Comparison of ENCODE assay signal across 28 cellular contexts in genomic region chr2:215856080-215856479, GRCh38.
"Had no signal": no experiment of that assay in that cellular context is flagged by ENCODE, and none has a peak within 500 bp of the region (broad histone marks: within the 10 kb centered on the region; RNA-seq: fewer than 3 reads in every experiment).

No MANE protein-coding gene starts in this region.

- H3K36me3 Mint-ChIP-seq: stimulated activated effector memory CD8-positive, alpha-beta T cell treated with anti-CD3 and anti-CD28 coated beads, Interleukin-12 subunit alpha, Interleukin-12 subunit beta, amount 100 ng/mL, for 72 hours; type B pancreatic cell had no signal

- H3K4me3 ChIP-seq: stomach, suprapubic skin, testis, thoracic aorta, thyroid gland, tibial artery, tibial nerve, transverse colon, upper lobe of left lung, upper lobe of right lung, uterus, vagina had no signal

- H3K4me1 ChIP-seq: suprapubic skin, thyroid gland, upper lobe of left lung, upper lobe of right lung, uterus, vagina had no signal

- H3K9me3 ChIP-seq: suprapubic skin, testis, thoracic aorta, thyroid gland, tibial artery, tibial nerve, upper lobe of left lung, upper lobe of right lung, uterus, vagina had no signal

- H3K27ac Mint-ChIP-seq: stimulated activated effector memory CD8-positive, alpha-beta T cell treated with anti-CD3 and anti-CD28 coated beads, Interleukin-12 subunit alpha, Interleukin-12 subunit beta, amount 100 ng/mL, for 72 hours; stimulated activated naive B cell treated with anti-CD40 and anti-IgM and Interleukin-4, amounts not matched to agents 10 μg/mL and 1 μg/mL and 100 μg/mL, for 72 hours; stimulated activated naive CD8-positive, alpha-beta T cell treated with anti-CD3 and anti-CD28 coated beads, Interleukin-15, amount 100 ng/mL, for 72 hours; stimulated activated naive CD8-positive, alpha-beta T cell treated with anti-CD3 and anti-CD28 coated beads, Interleukin-15, Interleukin-2, amounts not matched to agents 100 ng/mL and 50 ng/mL, for 24 hours; type B pancreatic cell had no signal

- H3K27me3 Mint-ChIP-seq: stimulated activated naive CD8-positive, alpha-beta T cell treated with anti-CD3 and anti-CD28 coated beads, Interleukin-15, amount 100 ng/mL, for 72 hours; type B pancreatic cell had no signal

- H3K36me3 ChIP-seq: stomach, suprapubic skin, thoracic aorta, thyroid gland, tibial artery, tibial nerve, transverse colon, upper lobe of left lung, upper lobe of right lung, uterus, vagina had no signal

- ATAC-seq: stimulated activated effector memory CD8-positive, alpha-beta T cell treated with anti-CD3 and anti-CD28 coated beads, Interleukin-12 subunit alpha, Interleukin-12 subunit beta, amount 100 ng/mL, for 72 hours; stimulated activated naive B cell treated with anti-CD40 and anti-IgM and Interleukin-4, amounts not matched to agents 10 μg/mL and 1 μg/mL and 100 μg/mL, for 72 hours; stimulated activated naive CD8-positive, alpha-beta T cell treated with anti-CD3 and anti-CD28 coated beads, Interleukin-15, amount 100 ng/mL, for 72 hours; stimulated activated naive CD8-positive, alpha-beta T cell treated with anti-CD3 and anti-CD28 coated beads, Interleukin-15, Interleukin-2, amounts not matched to agents 100 U/mL and 50 U/mL, for 24 hours; upper lobe of right lung had no signal

- H3K4me1 Mint-ChIP-seq: stimulated activated effector memory CD8-positive, alpha-beta T cell treated with anti-CD3 and anti-CD28 coated beads, Interleukin-12 subunit alpha, Interleukin-12 subunit beta, amount 100 ng/mL, for 72 hours; stimulated activated naive B cell treated with anti-CD40 and anti-IgM and Interleukin-4, amounts not matched to agents 10 μg/mL and 1 μg/mL and 100 μg/mL, for 72 hours; stimulated activated naive CD8-positive, alpha-beta T cell treated with anti-CD3 and anti-CD28 coated beads, Interleukin-15, amount 100 ng/mL, for 72 hours had no signal

- DNase-seq: stimulated activated CD4-positive, alpha-beta T cell treated with anti-CD3 and anti-CD28 coated beads, Interleukin-2, amount 100 ng/mL, for 48 hours; stimulated activated CD4-positive, alpha-beta T cell treated with anti-CD3 and anti-CD28 coated beads, Interleukin-4, amount 100 ng/mL, for 1 hour; stimulated activated CD4-positive, alpha-beta T cell treated with anti-CD3 and anti-CD28 coated beads, Interleukin-4, amount 100 ng/mL, for 24 hours; stimulated activated CD4-positive, alpha-beta T cell treated with anti-CD3 and anti-CD28 coated beads, Interleukin-4, amount 100 ng/mL, for 4 hours; stimulated activated CD8-positive, alpha-beta memory T cell treated with anti-CD3 and anti-CD28 coated beads, Interleukin-4, amount 100 ng/mL, for 48 hours; stimulated activated naive B cell treated with anti-CD40 and anti-IgM and Interleukin-4, amounts not matched to agents 10 μg/mL and 1 μg/mL and 100 μg/mL, for 72 hours; stimulated activated naive CD4-positive, alpha-beta T cell; stimulated activated naive CD4-positive, alpha-beta T cell treated with Interleukin-2 at 50 U/mL for 16 hours; stimulated activated naive CD8-positive, alpha-beta T cell treated with anti-CD3 and anti-CD28 coated beads, Interleukin-15, amount 100 ng/mL, for 72 hours; stimulated activated naive CD8-positive, alpha-beta T cell treated with anti-CD3 and anti-CD28 coated beads, Interleukin-15, Interleukin-2, amounts not matched to agents 100 U/mL and 50 U/mL, for 24 hours; stomach; substantia nigra; testis; thyroid gland; tibial artery; transverse colon; trophoblast cell; upper lobe of left lung; upper lobe of right lung; uterus had no signal

- H3K4me3 Mint-ChIP-seq: stimulated activated effector memory CD8-positive, alpha-beta T cell treated with anti-CD3 and anti-CD28 coated beads, Interleukin-12 subunit alpha, Interleukin-12 subunit beta, amount 100 ng/mL, for 72 hours; stimulated activated naive B cell treated with anti-CD40 and anti-IgM and Interleukin-4, amounts not matched to agents 10 μg/mL and 1 μg/mL and 100 μg/mL, for 72 hours; stimulated activated naive CD8-positive, alpha-beta T cell treated with anti-CD3 and anti-CD28 coated beads, Interleukin-15, amount 100 ng/mL, for 72 hours; stimulated activated naive CD8-positive, alpha-beta T cell treated with anti-CD3 and anti-CD28 coated beads, Interleukin-15, Interleukin-2, amounts not matched to agents 100 ng/mL and 50 ng/mL, for 24 hours; type B pancreatic cell had no signal

- H3K27ac ChIP-seq: stomach, suprapubic skin, testis, thoracic aorta, thyroid gland, tibial artery, tibial nerve, transverse colon, upper lobe of left lung, upper lobe of right lung, uterus, vagina had no signal

- FAIRE-seq: urothelium cell line had no signal

- H3K9me3 Mint-ChIP-seq: stimulated activated effector memory CD8-positive, alpha-beta T cell treated with anti-CD3 and anti-CD28 coated beads, Interleukin-12 subunit alpha, Interleukin-12 subunit beta, amount 100 ng/mL, for 72 hours had no signal

- H3K27me3 ChIP-seq: stomach, suprapubic skin, testis, thyroid gland, tibial artery, tibial nerve, transverse colon, upper lobe of left lung, upper lobe of right lung, uterus, vagina had no signal
